In the genomic region with DNA sequence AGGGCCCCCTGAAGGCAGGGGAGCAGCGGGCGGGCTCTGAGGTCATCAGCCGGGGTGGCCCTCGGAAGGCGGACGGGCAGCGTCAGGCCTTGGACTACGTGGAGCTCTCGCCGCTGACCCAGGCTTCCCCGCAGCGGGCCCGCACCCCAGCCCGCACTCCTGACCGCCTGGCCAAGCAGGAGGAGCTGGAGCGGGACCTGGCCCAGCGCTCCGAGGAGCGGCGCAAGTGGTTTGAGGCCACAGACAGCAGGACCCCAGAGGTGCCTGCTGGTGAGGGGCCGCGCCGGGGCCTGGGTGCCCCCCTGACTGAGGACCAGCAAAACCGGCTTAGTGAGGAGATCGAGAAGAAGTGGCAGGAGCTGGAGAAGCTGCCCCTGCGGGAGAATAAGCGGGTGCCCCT, we compare ENCODE assay signal across 17 cellular contexts. TPM values are rescaled to one million over a fixed set of nuclear protein-coding genes. Genes with fewer than 3 reads are reported as not detected.
DNase-seq lines count a peak whose midpoint lies in the region; ATAC-seq and TF ChIP-seq lines count a peak whose summit lies in the region.
"Had no signal": no experiment of that assay in that cellular context is flagged by ENCODE, and none has a peak within 500 bp of the region (broad histone marks: within the 10 kb centered on the region; RNA-seq: fewer than 3 reads in every experiment).

No MANE protein-coding gene starts in this region.

- in situ Hi-C loops in mammary epithelial cell (cut with MboI; ENCODE audit: low sequenced_read_pairs in 2 of 2) = no loop called here

- no peak for TF ChIP-seq POLR2A in spleen (IDR thresholded peaks at IDR 0.05)

- no peak for TF ChIP-seq CTCF in mammary epithelial cell (conservative IDR thresholded peaks at IDR 0.05 in 1 of 2, IDR thresholded peaks at IDR 0.05 in 1 of 2; ENCODE audit: extremely low read depth in 1 of 2, insufficient read depth in 1 of 2, low read depth in 1 of 2, low read length in 2 of 2)
- TF ChIP-seq CTCF in MCF 10A (IDR thresholded peaks at IDR 0.05; ENCODE audit: unreplicated experiment) = no peak
- TF ChIP-seq CTCF in spleen (IDR thresholded peaks at IDR 0.05 in 8 of 11, conservative IDR thresholded peaks at IDR 0.05 in 3 of 11) = no peak

- H3K9ac ChIP-seq in mammary epithelial cell (ENCODE audit: insufficient read depth, low read length) = no peak overlapping the region
- H3K9ac ChIP-seq in BLaER1 = peak overlapping the region; percentile 38; the same call in 1 of the 2 replicates

- H3K27ac ChIP-seq in mammary epithelial cell (ENCODE audit: insufficient read depth, low read depth, low read length) (no peak overlapping the region), BLaER1 (peak overlapping the region; percentile 52; the same call in 1 of the 2 replicates), spleen (peak overlapping the region in 5 of 8 donors; percentile 25 to 67 (median 55))
- H3K27ac ChIP-seq: 22Rv1 had no signal

- dilution Hi-C loops in mammary epithelial cell (cut with HindIII; ENCODE audit: low sequenced_read_pairs) = no loop called here

- POLR2A ChIA-PET in MCF 10A (lab: Yijun Ruan, JAX) = interaction anchor here (0.6 to 1.5 kb wide), 2 partner anchors 19 to 45 kb away, joined by 5 read pairs; no protein-coding TSS in a partner anchor

- peaks cover 16% of the 10 kb centered on the region for H3K4me1 Mint-ChIP-seq in MCF 10A (ENCODE audit: insufficient read depth, unreplicated experiment)
- peaks cover 7% of the 10 kb centered on the region for H3K4me1 Mint-ChIP-seq in dendritic cell treated with granulocyte-macrophage colony-stimulating factor and Interleukin-4, amounts not matched to agents 40 ng/mL and 50 ng/mL, for 4 days (ENCODE audit: low read depth)
- H3K4me1 Mint-ChIP-seq: GM23338 had no signal

- no peak overlapping the region for H2AFZ ChIP-seq in mammary epithelial cell (ENCODE audit: low read depth, low read length)
- H2AFZ ChIP-seq: GM23338 had no signal

- DNase-seq in mammary epithelial cell (no peak), MCF 10A (ENCODE audit: unreplicated experiment) (no peak), spleen (no peak), NCI-H345 treated with DMSO at 0.1 percent for 48 hours (lab: John Stamatoyannopoulos, UW; ENCODE audit: unreplicated experiment) (no peak)
- DNase-seq: AML-193; Calu3; CD8-positive, alpha-beta T cell; DMS79 treated with DMSO at 0.1 percent for 48 hours; GF-D8; HCEC 1CT had no signal

- H3K4me1 ChIP-seq in mammary epithelial cell (ENCODE audit: insufficient read depth, low read length) = peaks cover 40% of the 10 kb centered on the region
- H3K4me1 ChIP-seq in BLaER1 = peaks cover 29% of the 10 kb centered on the region
- peaks cover 4 to 77% (median 35%) of the 10 kb centered on the region in 6 donors for H3K4me1 ChIP-seq in spleen

- peaks cover 68% of the 10 kb centered on the region for H3K36me3 Mint-ChIP-seq in MCF 10A (ENCODE audit: insufficient read depth, unreplicated experiment)
- peaks cover 96% of the 10 kb centered on the region for H3K36me3 Mint-ChIP-seq in dendritic cell treated with granulocyte-macrophage colony-stimulating factor and Interleukin-4, amounts not matched to agents 40 ng/mL and 50 ng/mL, for 4 days (ENCODE audit: low read depth)

- H3K9me3 ChIP-seq in mammary epithelial cell (replicated peaks; ENCODE audit: insufficient read depth, low read length) = no peaks in the 10 kb centered on the region
- no peaks in the 10 kb centered on the region for H3K9me3 ChIP-seq in BLaER1
- no peaks in the 10 kb centered on the region for H3K9me3 ChIP-seq in spleen
- H3K9me3 ChIP-seq: A549 had no signal

- H3K4me2 ChIP-seq in mammary epithelial cell (ENCODE audit: insufficient read depth, low read depth, low read length) (no peak overlapping the region), BLaER1 (peak overlapping the region; percentile 63)
- H3K4me2 ChIP-seq: A549, GM23338 had no signal

- 97% methylated on average over 16 of the region's 27 CpGs for WGBS in mammary epithelial cell (ENCODE audit: low coverage, missing lambda C conversion rate)
- WGBS in spleen, 5 donors = 92 to 96% (median 93%) methylated on average over 11 to 27 of the region's 27 CpGs

- H3K9me3 Mint-ChIP-seq in MCF 10A (ENCODE audit: unreplicated experiment) = no peaks in the 10 kb centered on the region
- no peaks in the 10 kb centered on the region for H3K9me3 Mint-ChIP-seq in dendritic cell treated with granulocyte-macrophage colony-stimulating factor and Interleukin-4, amounts not matched to agents 40 ng/mL and 50 ng/mL, for 4 days
- H3K9me3 Mint-ChIP-seq: CD8-positive, alpha-beta T cell; GM23338; IgD-negative memory B cell had no signal

- intact Hi-C loops in mammary epithelial cell (cut with micrococcal nuclease) (no loop called here), MCF 10A (cut with micrococcal nuclease) (no loop called here), spleen (cut with DNase I; ENCODE audit: low total_unique reads) (no loop called here)
- intact Hi-C loops in dendritic cell treated with granulocyte-macrophage colony-stimulating factor and Interleukin-4, amounts not matched to agents 40 ng/mL and 50 ng/mL, for 4 days (cut with micrococcal nuclease) = no loop called here

- H3K36me3 ChIP-seq in mammary epithelial cell (ENCODE audit: insufficient read depth, low read length) (peaks cover 39% of the 10 kb centered on the region), BLaER1 (peaks cover 91% of the 10 kb centered on the region), spleen (peaks cover 0 to 100% (median 69%) of the 10 kb centered on the region in 6 donors)

- no peak overlapping the region for H3K27ac Mint-ChIP-seq in MCF 10A (ENCODE audit: low read depth, unreplicated experiment)
- H3K27ac Mint-ChIP-seq in dendritic cell treated with granulocyte-macrophage colony-stimulating factor and Interleukin-4, amounts not matched to agents 40 ng/mL and 50 ng/mL, for 4 days = peak overlapping the region; percentile 37
- H3K27ac Mint-ChIP-seq: CD8-positive, alpha-beta T cell; GM23338; IgD-negative memory B cell had no signal

- H3K4me3 Mint-ChIP-seq in MCF 10A (ENCODE audit: unreplicated experiment) = no peak overlapping the region
- no peak overlapping the region for H3K4me3 Mint-ChIP-seq in dendritic cell treated with granulocyte-macrophage colony-stimulating factor and Interleukin-4, amounts not matched to agents 40 ng/mL and 50 ng/mL, for 4 days
- H3K4me3 Mint-ChIP-seq: CD8-positive, alpha-beta T cell; GM23338; IgD-negative memory B cell had no signal

- no peak overlapping the region for H3K4me3 ChIP-seq in mammary epithelial cell (replicated peaks in 1 of 3; ENCODE audit: insufficient read depth in 1 of 3, low read depth in 2 of 3, low read length in 3 of 3)
- H3K4me3 ChIP-seq in BLaER1 = no peak overlapping the region
- H3K4me3 ChIP-seq in spleen = no peak overlapping the region
- H3K4me3 ChIP-seq: A549, GM23338 had no signal

- no peaks in the 10 kb centered on the region for H3K27me3 Mint-ChIP-seq in MCF 10A (ENCODE audit: insufficient read depth, unreplicated experiment)
- H3K27me3 Mint-ChIP-seq in dendritic cell treated with granulocyte-macrophage colony-stimulating factor and Interleukin-4, amounts not matched to agents 40 ng/mL and 50 ng/mL, for 4 days = no peaks in the 10 kb centered on the region
- H3K27me3 Mint-ChIP-seq: IgD-negative memory B cell had no signal

- H3K79me2 ChIP-seq in mammary epithelial cell (ENCODE audit: insufficient read depth, low read length) = peaks cover 42% of the 10 kb centered on the region

- CTCF ChIA-PET in mammary epithelial cell (lab: Charles Lee; ENCODE audit: low non-redundant PET) = no interaction called here
- CTCF ChIA-PET in MCF 10A (lab: Yijun Ruan, JAX) = interaction anchor here (0.8 to 2.8 kb wide), 3 partner anchors 18 to 148 kb away, joined by 4 to 15 read pairs (median 5); no protein-coding TSS in a partner anchor

- no peaks in the 10 kb centered on the region for H4K20me1 ChIP-seq in mammary epithelial cell (ENCODE audit: insufficient read depth, low read length)
- H4K20me1 ChIP-seq in BLaER1 = peaks cover 3% of the 10 kb centered on the region

- no peak for ATAC-seq in HG02884 (IDR thresholded peaks at IDR 0.05; ENCODE audit: unreplicated experiment)
- ATAC-seq: A549; CD8-positive, alpha-beta T cell; GM23338 had no signal

- TSS peak; percentile 23 for BruUV-seq in mammary epithelial cell (replicated peaks; lab: Mats Ljungman, UMichigan)
- no TSS peak for BruUV-seq in MCF 10A (replicated peaks; lab: Mats Ljungman, UMichigan)

- no peaks in the 10 kb centered on the region for H3K27me3 ChIP-seq in mammary epithelial cell (ENCODE audit: insufficient read depth, low read length)
- no peaks in the 10 kb centered on the region for H3K27me3 ChIP-seq in BLaER1
- no peaks in the 10 kb centered on the region for H3K27me3 ChIP-seq in spleen (replicated peaks in 1 of 7)

RNA-seq across cellular contexts. Expression of a gene that starts 50.1 kb away (rescaled TPM):
- total RNA-seq in mammary epithelial cell (10 to 100 TPM; 17.3 to 22.4 TPM), MCF 10A (2022) (21.5 and 32.8 TPM in 2 replicates), spleen (1 to 10 TPM in 5 of 7 donors, under 1 TPM in 1, not detected in 1; 0.94 to 2.2 (median 1.7) TPM)
- polyA plus RNA-seq in mammary epithelial cell (13.6 TPM), spleen (1 to 10 TPM; 1.7 to 3.9 (median 1.9) TPM)
- polyA minus RNA-seq in mammary epithelial cell = 6.3 TPM
